ENCODE assay signal across 8 cellular contexts in genomic region chr10:32256613-32257437, GRCh38.
DNase-seq lines count a peak whose midpoint lies in the region; ATAC-seq and TF ChIP-seq lines count a peak whose summit lies in the region.

No MANE protein-coding gene starts in this region.

- no peak overlapping the region for H3K4me3 Mint-ChIP-seq in WTC11

- ATAC-seq in GM21381 (IDR thresholded peaks at IDR 0.05; ENCODE audit: unreplicated experiment) (peak; percentile 69), WTC11 (peak; percentile 61)

- CTCF ChIA-PET in WTC11 (lab: Charles Lee) (interaction anchor here (0.5 to 2.8 kb wide), 19 partner anchors 10 to 462 kb away, joined by 3 to 20 read pairs (median 4); partner anchors contain the start of gene KIF5B), mammary epithelial cell (lab: Charles Lee; ENCODE audit: low non-redundant PET) (interaction anchor here (0.6 to 0.8 kb wide), 4 partner anchors 123 to 624 kb away, joined by 3 to 8 read pairs (median 4); no protein-coding TSS in a partner anchor)

- BruUV-seq in mammary epithelial cell (replicated peaks; lab: Mats Ljungman, UMichigan): no TSS peak

- no peaks in the 10 kb centered on the region for H3K27me3 Mint-ChIP-seq in WTC11 (ENCODE audit: low read depth)

- H3K27ac Mint-ChIP-seq in WTC11: 0 out of 2 replicates have a peak overlapping the region, but pooled peaks have one; percentile 60

- POLR2A ChIA-PET in WTC11 (lab: Charles Lee): interaction anchor here (0.6 kb wide), 1 partner anchor 11 kb away, joined by 4 read pairs; no protein-coding TSS in a partner anchor

- dilution Hi-C loops in mammary epithelial cell (cut with HindIII; ENCODE audit: low sequenced_read_pairs): no loop called here

- H3K4me2 ChIP-seq in mammary epithelial cell (ENCODE audit: insufficient read depth, low read depth, low read length): no peak overlapping the region

- no peaks in the 10 kb centered on the region for H3K36me3 Mint-ChIP-seq in WTC11

- H4K20me1 ChIP-seq in mammary epithelial cell (ENCODE audit: insufficient read depth, low read length): no peaks in the 10 kb centered on the region

- intact Hi-C loops in mammary epithelial cell (cut with micrococcal nuclease): loop anchor here (1.0 kb wide), 3 partner anchors 47 to 110 kb away; no protein-coding TSS in a partner anchor

- no peaks in the 10 kb centered on the region for H3K9me3 ChIP-seq in mammary epithelial cell (replicated peaks; ENCODE audit: insufficient read depth, low read length)

- 27% methylated on average over 10 of the region's 12 CpGs for WGBS in mammary epithelial cell (ENCODE audit: low coverage, missing lambda C conversion rate)

- peaks cover 13% of the 10 kb centered on the region for H3K4me1 ChIP-seq in mammary epithelial cell (ENCODE audit: insufficient read depth, low read length)

- no peaks in the 10 kb centered on the region for H3K79me2 ChIP-seq in mammary epithelial cell (ENCODE audit: insufficient read depth, low read length)

- H3K36me3 ChIP-seq in mammary epithelial cell (ENCODE audit: insufficient read depth, low read length): no peaks in the 10 kb centered on the region

- H3K4me3 ChIP-seq in mammary epithelial cell (replicated peaks in 1 of 3; ENCODE audit: insufficient read depth in 1 of 3, low read depth in 2 of 3, low read length in 3 of 3): no peak overlapping the region

- no peak overlapping the region for H3K9ac ChIP-seq in mammary epithelial cell (ENCODE audit: insufficient read depth, low read length)

- in situ Hi-C loops in mammary epithelial cell (cut with MboI; ENCODE audit: low sequenced_read_pairs in 2 of 2): loop anchor here in 1 of 2 donors (10.0 kb wide), 1 partner anchor 88 kb away; the partner anchor contains the start of gene EPC1

- no peak overlapping the region for H3K27ac ChIP-seq in mammary epithelial cell (ENCODE audit: insufficient read depth, low read depth, low read length)

- DNase-seq in COR-L47 (lab: John Stamatoyannopoulos, UW) (peak; percentile 4), LHCN-M2 (ENCODE audit: low read depth) (peak; percentile 43), WTC11 (ENCODE audit: low spot score) (peak; percentile 69), mammary epithelial cell (peak; percentile 46), kidney tubule cell (ENCODE audit: low spot score) (peak; percentile 37), NCI-H1048 (lab: John Stamatoyannopoulos, UW) (no peak)
- DNase-seq in stimulated activated CD4-positive, alpha-beta T cell treated with anti-CD3 and anti-CD28 coated beads, Interleukin-2, amount 100 ng/mL, for 48 hours: peak; percentile 63 to 68

- no peaks in the 10 kb centered on the region for H3K9me3 Mint-ChIP-seq in WTC11

- peaks cover 11% of the 10 kb centered on the region for H3K4me1 Mint-ChIP-seq in WTC11

- TF ChIP-seq CTCF in WTC11 (IDR thresholded peaks at IDR 0.05) (peak; percentile 72), mammary epithelial cell (conservative IDR thresholded peaks at IDR 0.05 in 1 of 2, IDR thresholded peaks at IDR 0.05 in 1 of 2; ENCODE audit: extremely low read depth in 1 of 2, insufficient read depth in 1 of 2, low read depth in 1 of 2, low read length in 2 of 2) (peak; percentile 94 to 98)

- peak overlapping the region; percentile 26 for H2AFZ ChIP-seq in mammary epithelial cell (ENCODE audit: low read depth, low read length)

- H3K27me3 ChIP-seq in mammary epithelial cell (ENCODE audit: insufficient read depth, low read length): no peaks in the 10 kb centered on the region

TF ChIP-seq in WTC11, 78 proteins besides CTCF, POLR2A, EP300 and RAD21:
- TF ChIP-seq GRHL2 (CRISPR knock-in tag; IDR thresholded peaks at IDR 0.05; ENCODE audit: insufficient replicate concordance, severe bottlenecking): no peak
- TF ChIP-seq TEAD1 (CRISPR knock-in tag; IDR thresholded peaks at IDR 0.05): 0 out of 2 replicates have a peak, but pooled peaks have one; percentile 12
